ENCODE assay signal across 21 cellular contexts in genomic region chr12:31034372-31034771, GRCh38.
"Had no signal": no experiment of that assay in that cellular context is flagged by ENCODE, and none has a peak within 500 bp of the region (broad histone marks: within the 10 kb centered on the region; RNA-seq: fewer than 3 reads in every experiment).

No MANE protein-coding gene starts in this region.

- H3K27ac ChIP-seq: esophagus squamous epithelium, lower lobe of right lung, right lobe of liver, transverse colon, uterus, VCaP had no signal

- ATAC-seq: activated naive CD8-positive, alpha-beta T cell treated with anti-CD3 and anti-CD28 coated beads, Interleukin-2, amount 50 U/mL, for 24 hours; heart right ventricle; left lobe of liver; lower lobe of right lung; mucosa of descending colon; natural killer cell treated with Interleukin-12 subunit alpha and Interleukin-12 subunit beta and Interleukin-15 and Interleukin-18, amount 100 ng/mL, for 72 hours; right lobe of liver; stimulated activated naive CD8-positive, alpha-beta T cell treated with anti-CD3 and anti-CD28 coated beads, Interleukin-15, Interleukin-2, amounts not matched to agents 100 U/mL and 50 U/mL, for 24 hours had no signal

- H3K36me3 ChIP-seq: esophagus squamous epithelium, heart right ventricle, lower lobe of right lung, right lobe of liver, transverse colon, uterus had no signal

- DNase-seq: activated CD4-positive, alpha-beta memory T cell treated with anti-CD3 and anti-CD28 coated beads, Interleukin-2, amount 10 ng/mL, durations not matched to agents 7 days and 5 days; activated CD4-positive, alpha-beta T cell treated with anti-CD3 and anti-CD28 coated beads, Interleukin-2, amount 10 ng/mL, durations not matched to agents 7 days and 5 days; activated naive CD8-positive, alpha-beta T cell treated with anti-CD3 and anti-CD28 coated beads, Interleukin-2, amount 50 U/mL, for 24 hours; activated T-cell treated with anti-CD3 and anti-CD28 coated beads, Interleukin-2, amount 50 U/mL, for 48 hours; aorta; cortex of kidney; esophagus squamous epithelium; foreskin melanocyte; heart right ventricle; lower lobe of right lung; mucosa of descending colon; right lobe of liver; stimulated activated CD4-positive, alpha-beta T cell treated with anti-CD3 and anti-CD28 coated beads, Interleukin-2, amount 100 ng/mL, for 48 hours; stimulated activated naive CD8-positive, alpha-beta T cell treated with anti-CD3 and anti-CD28 coated beads, Interleukin-15, Interleukin-2, amounts not matched to agents 100 U/mL and 50 U/mL, for 24 hours; T-helper 1 cell; transverse colon; uterus had no signal

- H3K9me3 ChIP-seq: esophagus squamous epithelium, heart right ventricle, lower lobe of right lung, mucosa of descending colon, right lobe of liver, testis, transverse colon, uterus had no signal

- H3K4me1 ChIP-seq: lower lobe of right lung, right lobe of liver, transverse colon, uterus had no signal

- H3K4me3 ChIP-seq: esophagus squamous epithelium, heart right ventricle, lower lobe of right lung, mucosa of descending colon, right lobe of liver, testis, transverse colon, uterus had no signal

- H3K27me3 ChIP-seq: heart right ventricle, right lobe of liver, testis, transverse colon, uterus had no signal
